In genomic region chr3:72177075-72178050, GRCh38 we compare ENCODE assay signal across 8 cellular contexts.
DNase-seq lines count a peak whose midpoint lies in the region; ATAC-seq, FAIRE-seq and TF ChIP-seq lines count a peak whose summit lies in the region.

No MANE protein-coding gene starts in this region.

- no peaks in the 10 kb centered on the region for H3K4me1 ChIP-seq in pancreas

- no peak for TF ChIP-seq CTCF in GM12875 (IDR thresholded peaks at IDR 0.05; ENCODE audit: borderline replicate concordance, insufficient read depth, low read depth, low read length)
- no peak for TF ChIP-seq CTCF in epithelial cell of esophagus (IDR thresholded peaks at IDR 0.05; ENCODE audit: insufficient read depth, low read depth, low read length, missing control alignments)
- no peak for TF ChIP-seq CTCF in pancreas (IDR thresholded peaks at IDR 0.05)

- H3K4me3 ChIP-seq in GM12875 (ENCODE audit: low read depth, low read length) (peak overlapping the region; percentile 26), epithelial cell of esophagus (ENCODE audit: low read length) (no peak overlapping the region), pancreas (no peak overlapping the region)

- no peak overlapping the region for H3K27ac ChIP-seq in pancreas

- WGBS in pancreas, 2 donors = 69 to 73% methylated on average over 36 of the region's 36 CpGs

- ATAC-seq in GM21528 (IDR thresholded peaks at IDR 0.05; ENCODE audit: low FRiP score, unreplicated experiment) (peak; percentile 40), pancreas (peak in 3 of 4 donors; percentile 58 to 68 (median 60)), HG03565 (IDR thresholded peaks at IDR 0.05; ENCODE audit: unreplicated experiment) (no peak)

- DNase-seq in NOMO-1 treated with DMSO at 0.1 percent for 48 hours (lab: John Stamatoyannopoulos, UW; ENCODE audit: unreplicated experiment) = peak; percentile 25
- DNase-seq in epithelial cell of esophagus (ENCODE audit: low read depth) = peak; percentile 42
- peak in 1 of 6 donors; percentile 35 for DNase-seq in pancreas
- no peak for DNase-seq in NCI-H187 treated with DMSO at 0.1 percent for 48 hours (lab: John Stamatoyannopoulos, UW)
- DNase-seq in inferior parietal cortex (ENCODE audit: extremely low spot score) = no peak

- H3K36me3 ChIP-seq in pancreas = no peaks in the 10 kb centered on the region

- no peaks in the 10 kb centered on the region for H3K9me3 ChIP-seq in pancreas

- H3K27me3 ChIP-seq in pancreas = no peaks in the 10 kb centered on the region

- intact Hi-C loops in pancreas (cut with DNase I) = no loop called here

- FAIRE-seq in pancreas (lab: Jason Lieb, UNC) = no peak

Comparison
In these comparisons a context has a peak if more than half of its experiments do, and no peak if none do; other contexts are left out.
1. DNase-seq: peak in NOMO-1 treated with DMSO at 0.1 percent for 48 hours (single experiment) and epithelial cell of esophagus (single experiment); none in NCI-H187 treated with DMSO at 0.1 percent for 48 hours (single experiment) and inferior parietal cortex (single experiment).